26 cellular contexts compared by ENCODE assay signal in the genomic region with DNA sequence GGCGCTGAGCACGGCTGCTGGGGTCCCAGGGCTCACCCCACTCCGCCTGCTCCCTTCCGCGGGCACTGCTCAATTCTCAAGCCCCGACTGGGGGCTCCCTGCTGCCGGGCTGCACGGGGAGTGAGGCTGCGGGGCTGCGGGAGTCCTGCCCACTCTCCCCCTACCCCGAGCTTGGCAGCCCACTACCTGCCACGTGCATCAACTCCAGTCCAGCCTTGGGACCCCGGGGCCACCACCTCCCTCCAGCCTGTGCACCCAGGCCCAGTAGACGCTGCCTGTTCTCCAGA. TPM values are rescaled to one million over a fixed set of nuclear protein-coding genes. Genes with fewer than 3 reads are reported as not detected.
"Had no signal": no experiment of that assay in that cellular context is flagged by ENCODE, and none has a peak within 500 bp of the region (broad histone marks: within the 10 kb centered on the region; RNA-seq: fewer than 3 reads in every experiment).

No MANE protein-coding gene starts in this region.

- ATAC-seq: left ventricle myocardium superior, lower lobe of right lung, natural killer cell, upper lobe of right lung had no signal

- H2AFZ ChIP-seq: parathyroid adenoma had no signal

- H3K27me3 ChIP-seq: right atrium auricular region, uterus had no signal

- H3K9ac ChIP-seq: parathyroid adenoma had no signal

- H3K36me3 Mint-ChIP-seq: natural killer cell; stimulated activated memory B cell treated with anti-CD40 and anti-IgM and Interleukin-4, amounts not matched to agents 10 μg/mL and 1 μg/mL and 100 μg/mL, for 72 hours had no signal

- H3K9me3 ChIP-seq: esophagus squamous epithelium, lower lobe of right lung, right atrium auricular region, sigmoid colon, suprapubic skin, transverse colon, upper lobe of right lung, uterus had no signal

- H3K27ac Mint-ChIP-seq: natural killer cell; progenitor cell of endocrine pancreas; stimulated activated memory B cell treated with anti-CD40 and anti-IgM and Interleukin-4, amounts not matched to agents 10 μg/mL and 1 μg/mL and 100 μg/mL, for 72 hours; stimulated activated naive CD8-positive, alpha-beta T cell treated with anti-CD3 and anti-CD28 coated beads, Interleukin-15, Interleukin-2, amounts not matched to agents 100 ng/mL and 50 ng/mL, for 24 hours had no signal

- H3K4me1 Mint-ChIP-seq: natural killer cell; stimulated activated memory B cell treated with anti-CD40 and anti-IgM and Interleukin-4, amounts not matched to agents 10 μg/mL and 1 μg/mL and 100 μg/mL, for 72 hours had no signal

- H3K36me3 ChIP-seq: esophagus squamous epithelium, lower lobe of right lung, right atrium auricular region, sigmoid colon, suprapubic skin, transverse colon, upper lobe of right lung, uterus had no signal

- H3K4me3 ChIP-seq: coronary artery, esophagus squamous epithelium, lower lobe of right lung, right atrium auricular region, sigmoid colon, suprapubic skin, transverse colon, upper lobe of right lung, uterus had no signal

- DNase-seq: dermis blood vessel endothelial cell; effector memory CD4-positive, alpha-beta T cell; erythroblast; esophagus squamous epithelium; foreskin melanocyte; glutamatergic neuron; hypothalamus; left ventricle myocardium superior; lower lobe of right lung; natural killer cell; sigmoid colon; stimulated activated CD4-positive, alpha-beta T cell treated with anti-CD3 and anti-CD28 coated beads, Interleukin-2, amount 100 ng/mL, for 24 hours; stimulated activated CD4-positive, alpha-beta T cell treated with anti-CD3 and anti-CD28 coated beads, Interleukin-4, amount 100 ng/mL, for 24 hours; transverse colon; upper lobe of right lung; uterus had no signal

- H3K4me1 ChIP-seq: lower lobe of right lung, parathyroid adenoma, sigmoid colon, transverse colon, upper lobe of right lung, uterus had no signal

- H3K4me3 Mint-ChIP-seq: natural killer cell; stimulated activated memory B cell treated with anti-CD40 and anti-IgM and Interleukin-4, amounts not matched to agents 10 μg/mL and 1 μg/mL and 100 μg/mL, for 72 hours; stimulated activated naive CD8-positive, alpha-beta T cell treated with anti-CD3 and anti-CD28 coated beads, Interleukin-15, Interleukin-2, amounts not matched to agents 100 ng/mL and 50 ng/mL, for 24 hours had no signal

- H3K27ac ChIP-seq: coronary artery, esophagus squamous epithelium, lower lobe of right lung, parathyroid adenoma, right atrium auricular region, sigmoid colon, suprapubic skin, transverse colon, upper lobe of right lung, uterus had no signal

- H3K9me3 Mint-ChIP-seq: natural killer cell; stimulated activated memory B cell treated with anti-CD40 and anti-IgM and Interleukin-4, amounts not matched to agents 10 μg/mL and 1 μg/mL and 100 μg/mL, for 72 hours; stimulated activated naive CD8-positive, alpha-beta T cell treated with anti-CD3 and anti-CD28 coated beads, Interleukin-15, Interleukin-2, amounts not matched to agents 100 ng/mL and 50 ng/mL, for 24 hours had no signal

RNA-seq across cellular contexts. Expression of gene SSTR5, which starts 43.3 kb away (rescaled TPM):
- polyA plus RNA-seq: keratinocyte, neural cell, thymus had no signal
